ENCODE assay signal across 8 cellular contexts in the genomic region with DNA sequence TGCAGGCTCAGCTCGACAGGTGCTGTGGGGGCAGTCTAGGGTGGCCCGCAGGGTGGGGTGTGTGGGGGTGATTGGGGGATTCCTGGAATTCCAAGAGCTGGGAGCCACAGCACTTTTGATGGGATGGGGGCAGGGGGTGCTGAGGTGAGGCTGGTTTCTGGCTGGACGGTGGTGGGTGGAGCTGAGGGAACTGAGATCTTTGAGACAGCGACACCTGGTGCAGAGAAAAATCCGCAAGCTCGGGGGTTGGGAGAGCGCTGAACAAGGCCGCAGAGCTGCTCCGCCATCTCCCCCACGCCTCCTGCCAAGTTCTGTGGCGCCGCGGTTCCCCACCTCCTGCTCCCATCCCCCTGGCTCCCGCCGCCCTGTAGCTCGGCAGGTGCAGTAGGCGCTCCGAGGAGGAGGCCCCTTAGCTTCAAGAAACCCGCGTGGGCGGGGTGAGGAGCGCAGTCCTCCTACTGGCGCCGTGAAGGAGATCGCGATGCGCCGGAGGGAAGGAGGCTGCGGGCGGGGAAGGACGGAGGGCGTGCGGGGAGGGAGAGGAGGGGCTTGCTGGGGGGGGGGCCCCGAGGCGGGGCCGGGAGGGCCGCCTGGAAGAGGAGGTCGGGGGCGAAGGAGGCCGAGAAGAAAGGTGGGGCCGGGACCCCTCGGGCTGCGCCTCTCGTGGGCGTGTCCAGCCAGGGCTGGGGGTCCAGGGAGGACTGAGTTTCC. TPM values are rescaled to one million over a fixed set of nuclear protein-coding genes. Genes with fewer than 3 reads are reported as not detected.
DNase-seq lines count a peak whose midpoint lies in the region; TF ChIP-seq lines count a peak whose summit lies in the region.

No MANE protein-coding gene starts in this region.

- POLR2A ChIA-PET in HEK293 (lab: Yijun Ruan, JAX) = interaction anchor here (0.7 to 2.1 kb wide), 11 partner anchors 9 to 399 kb away, joined by 3 to 19 read pairs (median 3); a partner anchor contains a TSS

- H3K27me3 ChIP-seq in layer of hippocampus (ENCODE audit: control insufficient read depth, insufficient read depth, low read length) = peaks cover 21% of the 10 kb centered on the region

- DNase-seq in AG20443 (ENCODE audit: low spot score) (peak; percentile 67), NCI-H510A treated with DMSO at 0.1 percent for 48 hours (lab: John Stamatoyannopoulos, UW) (peak; percentile 84), cerebellum (ENCODE audit: low spot score) (peak; percentile 90), foreskin melanocyte (no peak)
- DNase-seq in activated CD4-positive, alpha-beta T cell treated with anti-CD3 and anti-CD28 coated beads for 24 hours (ENCODE audit: low read depth in 2 of 2) = peak; percentile 71 to 78
- DNase-seq in stimulated activated CD4-positive, alpha-beta T cell treated with anti-CD3 and anti-CD28 coated beads, Interleukin-1b, Interleukin-23, amount 100 ng/mL, for 24 hours (ENCODE audit: low read depth in 4 of 4, low spot score in 1 of 4) = peak; percentile 63 to 77 (median 68)

- peak overlapping the region; percentile 95 for H3K27ac ChIP-seq in HEK293 (ENCODE audit: extremely low read depth, low read depth, low read length)
- H3K27ac ChIP-seq in layer of hippocampus (ENCODE audit: low read depth, low read length) = peak overlapping the region; percentile 86

- CTCF ChIA-PET in HEK293 (lab: Yijun Ruan, JAX) = interaction anchor here (0.6 to 5.0 kb wide), 20 partner anchors 8 to 400 kb away, joined by 3 to 83 read pairs (median 5); a partner anchor contains a TSS

- H3K36me3 ChIP-seq in HEK293 (ENCODE audit: control insufficient read depth in 2 of 2, insufficient read depth in 1 of 2, low read length in 2 of 2) = peaks cover 0 to 18% of the 10 kb centered on the region in 2 experiments; a peak in 1 of 3 replicates

- no peaks in the 10 kb centered on the region for H3K9me3 ChIP-seq in HEK293 (ENCODE audit: control insufficient read depth, insufficient read depth, low read depth, low read length)

- H3K4me3 ChIP-seq in HEK293 (ENCODE audit: low read depth, low read length) = peak overlapping the region; percentile 52

- TF ChIP-seq CTCF in HEK293 (tag by site-specific recombination; IDR thresholded peaks at IDR 0.05) = peak; percentile 94

- H3K4me1 ChIP-seq in HEK293 (ENCODE audit: control insufficient read depth, insufficient read depth, low read length) = peaks cover 5% of the 10 kb centered on the region

TF ChIP-seq in HEK293, 187 proteins besides CTCF, POLR2A, EP300 and RAD21 (continues in another document):
- TF ChIP-seq ZNF777 (tag by site-specific recombination; IDR thresholded peaks at IDR 0.05; ENCODE audit: borderline replicate concordance) (no peak), KLF10 (tag by site-specific recombination; IDR thresholded peaks at IDR 0.05) (peak; percentile 45; the same call in 1 of the 2 replicates), ZNF335 (tag by site-specific recombination; conservative IDR thresholded peaks at IDR 0.05) (peak; percentile 92), ZNF843 (tag by site-specific recombination; IDR thresholded peaks at IDR 0.05) (peak; percentile 42; the same call in 1 of the 2 replicates), ZNF560 (tag by site-specific recombination; IDR thresholded peaks at IDR 0.05; ENCODE audit: borderline replicate concordance) (no peak), ZNF211 (tag by site-specific recombination; IDR thresholded peaks at IDR 0.05; ENCODE audit: low read depth) (no peak), ZNF600 (tag by site-specific recombination; IDR thresholded peaks at IDR 0.05) (peak; percentile 91), ZNF324 (tag by site-specific recombination; IDR thresholded peaks at IDR 0.05) (0 out of 2 replicates have a peak, but pooled peaks have one; percentile 25), ZNF610 (tag by site-specific recombination; IDR thresholded peaks at IDR 0.05; ENCODE audit: borderline replicate concordance) (peak; percentile 46; the same call in 1 of the 2 replicates), ZNF416 (tag by site-specific recombination; IDR thresholded peaks at IDR 0.05) (no peak), ZBTB20 (tag by site-specific recombination; IDR thresholded peaks at IDR 0.05) (peak; percentile 58; the same call in 1 of the 2 replicates), ZNF830 (tag by site-specific recombination; IDR thresholded peaks at IDR 0.05; ENCODE audit: low read depth) (no peak), ZBTB17 (tag by site-specific recombination; IDR thresholded peaks at IDR 0.05) (peak; percentile 98), ZNF776 (tag by site-specific recombination; IDR thresholded peaks at IDR 0.05; ENCODE audit: borderline replicate concordance) (no peak), KLF7 (tag by site-specific recombination; IDR thresholded peaks at IDR 0.05; ENCODE audit: borderline replicate concordance) (peak; percentile 77; the same call in 1 of the 2 replicates), EGR2 (tag by site-specific recombination; IDR thresholded peaks at IDR 0.05; ENCODE audit: low read depth) (peak; percentile 97), PRDM1 (tag by site-specific recombination; IDR thresholded peaks at IDR 0.05) (no peak), ZNF16 (tag by site-specific recombination; IDR thresholded peaks at IDR 0.05; ENCODE audit: low read depth) (peak; percentile 21; the same call in 1 of the 2 replicates)
- TF ChIP-seq, protein P1, sequence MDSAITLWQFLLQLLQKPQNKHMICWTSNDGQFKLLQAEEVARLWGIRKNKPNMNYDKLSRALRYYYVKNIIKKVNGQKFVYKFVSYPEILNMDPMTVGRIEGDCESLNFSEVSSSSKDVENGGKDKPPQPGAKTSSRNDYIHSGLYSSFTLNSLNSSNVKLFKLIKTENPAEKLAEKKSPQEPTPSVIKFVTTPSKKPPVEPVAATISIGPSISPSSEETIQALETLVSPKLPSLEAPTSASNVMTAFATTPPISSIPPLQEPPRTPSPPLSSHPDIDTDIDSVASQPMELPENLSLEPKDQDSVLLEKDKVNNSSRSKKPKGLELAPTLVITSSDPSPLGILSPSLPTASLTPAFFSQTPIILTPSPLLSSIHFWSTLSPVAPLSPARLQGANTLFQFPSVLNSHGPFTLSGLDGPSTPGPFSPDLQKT (IDR thresholded peaks at IDR 0.05; ENCODE audit: borderline replicate concordance, low read depth, low read length) = no peak
- TF ChIP-seq, protein P2, sequence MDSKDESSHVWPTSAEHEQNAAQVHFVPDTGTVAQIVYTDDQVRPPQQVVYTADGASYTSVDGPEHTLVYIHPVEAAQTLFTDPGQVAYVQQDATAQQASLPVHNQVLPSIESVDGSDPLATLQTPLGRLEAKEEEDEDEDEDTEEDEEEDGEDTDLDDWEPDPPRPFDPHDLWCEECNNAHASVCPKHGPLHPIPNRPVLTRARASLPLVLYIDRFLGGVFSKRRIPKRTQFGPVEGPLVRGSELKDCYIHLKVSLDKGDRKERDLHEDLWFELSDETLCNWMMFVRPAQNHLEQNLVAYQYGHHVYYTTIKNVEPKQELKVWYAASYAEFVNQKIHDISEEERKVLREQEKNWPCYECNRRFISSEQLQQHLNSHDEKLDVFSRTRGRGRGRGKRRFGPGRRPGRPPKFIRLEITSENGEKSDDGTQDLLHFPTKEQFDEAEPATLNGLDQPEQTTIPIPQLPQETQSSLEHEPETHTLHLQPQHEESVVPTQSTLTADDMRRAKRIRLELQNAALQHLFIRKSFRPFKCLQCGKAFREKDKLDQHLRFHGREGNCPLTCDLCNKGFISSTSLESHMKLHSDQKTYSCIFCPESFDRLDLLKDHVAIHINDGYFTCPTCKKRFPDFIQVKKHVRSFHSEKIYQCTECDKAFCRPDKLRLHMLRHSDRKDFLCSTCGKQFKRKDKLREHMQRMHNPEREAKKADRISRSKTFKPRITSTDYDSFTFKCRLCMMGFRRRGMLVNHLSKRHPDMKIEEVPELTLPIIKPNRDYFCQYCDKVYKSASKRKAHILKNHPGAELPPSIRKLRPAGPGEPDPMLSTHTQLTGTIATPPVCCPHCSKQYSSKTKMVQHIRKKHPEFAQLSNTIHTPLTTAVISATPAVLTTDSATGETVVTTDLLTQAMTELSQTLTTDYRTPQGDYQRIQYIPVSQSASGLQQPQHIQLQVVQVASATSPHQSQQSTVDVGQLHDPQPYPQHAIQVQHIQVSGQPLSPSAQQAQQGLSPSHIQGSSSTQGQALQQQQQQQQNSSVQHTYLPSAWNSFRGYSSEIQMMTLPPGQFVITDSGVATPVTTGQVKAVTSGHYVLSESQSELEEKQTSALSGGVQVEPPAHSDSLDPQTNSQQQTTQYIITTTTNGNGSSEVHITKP (tag by site-specific recombination; IDR thresholded peaks at IDR 0.05) = peak; percentile 92

RNA-seq across cellular contexts. Expression of a gene that starts 1.3 kb away (rescaled TPM):
- total RNA-seq in cerebellum = 6.8 TPM

RNA-seq across cellular contexts. Expression of a gene that starts 3.1 kb away (rescaled TPM):
- 0.73 TPM for total RNA-seq in cerebellum

RNA-seq across cellular contexts. Expression of a gene that starts 15.1 kb away (rescaled TPM):
- total RNA-seq in cerebellum = 49.7 TPM

RNA-seq across cellular contexts. Expression of a gene that starts 36.6 kb away (rescaled TPM):
- 12.5 TPM for total RNA-seq in cerebellum
